Comparison of ENCODE assay signal across 9 cellular contexts in the genomic region with DNA sequence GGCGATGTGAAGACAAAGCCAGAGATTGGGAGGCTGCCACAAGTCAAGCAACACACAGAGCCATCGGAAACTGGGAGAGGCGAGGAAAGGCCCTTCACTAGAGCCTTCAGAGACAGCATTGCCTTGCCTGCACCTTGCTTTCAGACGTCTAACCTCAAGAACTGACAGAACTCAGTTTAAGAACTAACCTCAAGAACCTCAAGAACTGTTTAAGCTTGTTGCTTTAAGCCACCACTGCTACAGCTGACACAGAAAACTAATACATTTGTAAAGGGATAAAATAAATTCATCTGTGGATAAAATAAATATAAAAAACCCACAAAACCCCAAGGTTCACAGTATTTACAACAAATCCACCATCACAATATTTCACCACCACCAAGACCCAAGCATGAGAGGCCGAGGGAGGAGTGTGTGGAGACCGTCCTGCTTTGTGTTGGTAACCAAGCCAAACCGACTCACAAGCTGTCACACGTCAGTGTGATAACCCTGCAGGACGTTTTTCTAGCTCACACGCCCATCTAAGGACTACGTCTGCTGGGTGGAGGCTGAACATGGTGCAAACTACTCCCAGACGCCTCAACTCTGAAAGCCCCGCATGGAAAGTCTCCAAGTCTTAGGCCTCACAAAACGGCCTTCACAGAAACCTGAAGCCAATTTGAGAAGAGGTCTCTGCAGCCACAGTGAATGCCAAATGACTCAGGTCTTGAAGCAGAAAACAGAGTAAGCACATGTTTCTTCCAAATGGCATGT.
DNase-seq lines count a peak whose midpoint lies in the region; ATAC-seq lines count a peak whose summit lies in the region.
"Had no signal": no experiment of that assay in that cellular context is flagged by ENCODE, and none has a peak within 500 bp of the region (broad histone marks: within the 10 kb centered on the region; RNA-seq: fewer than 3 reads in every experiment).

No MANE protein-coding gene starts in this region.

- no peaks in the 10 kb centered on the region for H3K79me2 ChIP-seq in ACC112 (ENCODE audit: control insufficient read depth, insufficient read depth, low read length, unreplicated experiment)

- ATAC-seq in left colon: peak; percentile 64
- ATAC-seq in GM21390 (IDR thresholded peaks at IDR 0.05; ENCODE audit: unreplicated experiment): no peak
- no peak for ATAC-seq in GM21367 (IDR thresholded peaks at IDR 0.05; ENCODE audit: unreplicated experiment)

- H3K27me3 ChIP-seq in ACC112 (ENCODE audit: insufficient read depth, low read length): no peaks in the 10 kb centered on the region

- DNase-seq in NCI-H446 treated with DMSO at 0.1 percent for 48 hours (lab: John Stamatoyannopoulos, UW) (peak; percentile 77), left colon (peak in 1 of 2 donors; percentile 77), NCI-H1436 treated with DMSO at 0.1 percent for 48 hours (lab: John Stamatoyannopoulos, UW) (no peak)
- peak; percentile 82 for DNase-seq in activated naive CD4-positive, alpha-beta T cell treated with anti-CD3 and anti-CD28 coated beads, Interleukin-2, amount 10 ng/mL, durations not matched to agents 7 days and 5 days
- DNase-seq in stimulated activated CD8-positive, alpha-beta memory T cell treated with anti-CD3 and anti-CD28 coated beads, Interleukin-7, amount 100 ng/mL, for 4 hours (ENCODE audit: low read depth in 2 of 2): peak; percentile 47 to 64

- H3K27ac ChIP-seq in ACC112 (ENCODE audit: low read depth, low read length): peak overlapping the region; percentile 48; the same call in 1 of the 2 replicates

- peaks cover 96% of the 10 kb centered on the region for H3K4me1 Mint-ChIP-seq in activated naive CD4-positive, alpha-beta T cell treated with anti-CD3 and anti-CD28 coated beads, Interleukin-2, amount 10 ng/mL, durations not matched to agents 7 days and 5 days

- H3K27ac Mint-ChIP-seq in activated naive CD4-positive, alpha-beta T cell treated with anti-CD3 and anti-CD28 coated beads, Interleukin-2, amount 10 ng/mL, durations not matched to agents 7 days and 5 days: peak overlapping the region; percentile 100
- H3K27ac Mint-ChIP-seq: B cell had no signal

- intact Hi-C loops in left colon (cut with DNase I, micrococcal nuclease): no loop called here

- H3K27me3 Mint-ChIP-seq in activated naive CD4-positive, alpha-beta T cell treated with anti-CD3 and anti-CD28 coated beads, Interleukin-2, amount 10 ng/mL, durations not matched to agents 7 days and 5 days: no peaks in the 10 kb centered on the region
- H3K27me3 Mint-ChIP-seq: B cell had no signal

- peaks cover 4% of the 10 kb centered on the region for H3K4me1 ChIP-seq in ACC112 (ENCODE audit: control insufficient read depth, insufficient read depth, low read length, unreplicated experiment)

- H3K4me3 Mint-ChIP-seq in activated naive CD4-positive, alpha-beta T cell treated with anti-CD3 and anti-CD28 coated beads, Interleukin-2, amount 10 ng/mL, durations not matched to agents 7 days and 5 days: peak overlapping the region; percentile 47
- H3K4me3 Mint-ChIP-seq: B cell had no signal

- peaks cover 2% of the 10 kb centered on the region for H3K36me3 Mint-ChIP-seq in activated naive CD4-positive, alpha-beta T cell treated with anti-CD3 and anti-CD28 coated beads, Interleukin-2, amount 10 ng/mL, durations not matched to agents 7 days and 5 days

- CTCF ChIA-PET in activated naive CD4-positive, alpha-beta T cell treated with anti-CD3 and anti-CD28 coated beads, Interleukin-2, amount 10 ng/mL, durations not matched to agents 7 days and 5 days (lab: Charles Lee): interaction anchor here (0.6 to 17.3 kb wide), 7 partner anchors 21 to 260 kb away, joined by 3 to 244 read pairs (median 4); no protein-coding TSS in a partner anchor

- no peak overlapping the region for H2AFZ ChIP-seq in ACC112 (ENCODE audit: low read length, unreplicated experiment)

- H3K4me3 ChIP-seq in ACC112 (ENCODE audit: low read depth, low read length): no peak overlapping the region

- no peaks in the 10 kb centered on the region for H3K9me3 Mint-ChIP-seq in activated naive CD4-positive, alpha-beta T cell treated with anti-CD3 and anti-CD28 coated beads, Interleukin-2, amount 10 ng/mL, durations not matched to agents 7 days and 5 days

- no peaks in the 10 kb centered on the region for H3K36me3 ChIP-seq in ACC112 (ENCODE audit: insufficient read depth, low read length)
